In the genomic region with DNA sequence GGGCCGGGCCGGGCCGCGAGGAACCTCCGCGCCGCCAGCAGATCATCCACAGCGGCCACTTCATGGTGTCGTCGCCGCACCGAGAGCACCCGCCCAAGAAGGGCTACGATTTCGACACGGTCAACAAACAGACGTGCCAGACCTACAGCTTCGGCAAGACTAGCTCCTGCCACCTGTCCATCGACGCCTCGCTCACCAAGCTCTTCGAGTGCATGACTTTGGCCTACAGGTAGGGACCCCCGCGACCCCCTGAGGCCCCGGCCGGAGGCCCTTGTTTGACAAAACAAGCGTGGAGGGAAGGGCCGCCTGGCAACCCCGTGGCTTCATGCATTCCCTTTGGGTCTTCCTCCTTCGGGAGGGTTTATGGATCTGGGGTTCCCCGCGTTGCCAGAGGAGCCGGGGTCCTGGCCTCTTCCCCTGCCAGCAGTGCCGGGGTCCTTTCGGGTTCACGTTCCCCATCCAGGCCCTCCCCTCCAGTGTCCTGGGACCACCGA, we compare ENCODE assay signal across 8 cellular contexts. TPM values are rescaled to one million over a fixed set of nuclear protein-coding genes. Genes with fewer than 3 reads are reported as not detected.
DNase-seq lines count a peak whose midpoint lies in the region; ATAC-seq and TF ChIP-seq lines count a peak whose summit lies in the region.

No MANE protein-coding gene starts in this region.

- ATAC-seq in GM18519 (IDR thresholded peaks at IDR 0.05; ENCODE audit: low FRiP score, unreplicated experiment) (peak; percentile 2), lower lobe of right lung (no peak), thoracic aorta (ENCODE audit: insufficient number of reproducible peaks, low FRiP score, low read depth) (no peak), HG03469 (IDR thresholded peaks at IDR 0.05; ENCODE audit: unreplicated experiment) (no peak)

- TF ChIP-seq CTCF in 22Rv1 (IDR thresholded peaks at IDR 0.05) (no peak), lower lobe of right lung (IDR thresholded peaks at IDR 0.05) (no peak), thoracic aorta (IDR thresholded peaks at IDR 0.05) (no peak)

- H3K27ac ChIP-seq in 22Rv1 (peak overlapping the region; percentile 73), caudate nucleus (ENCODE audit: low read depth, low read length) (peak overlapping the region; percentile 26), lower lobe of right lung (peak overlapping the region; percentile 85), thoracic aorta (peak overlapping the region; percentile 21 to 77)

- intact Hi-C loops in lower lobe of right lung (cut with DNase I) = no loop called here

- H3K9me3 ChIP-seq in lower lobe of right lung = no peaks in the 10 kb centered on the region
- H3K9me3 ChIP-seq in thoracic aorta = no peaks in the 10 kb centered on the region

- DNase-seq in OCI-M1 (lab: John Stamatoyannopoulos, UW) (peak; percentile 51), caudate nucleus (lab: John Stamatoyannopoulos, UW) (peak in 5 of 61 donors; percentile 34 to 61 (median 42)), lower lobe of right lung (peak; percentile 67), thoracic aorta (ENCODE audit: low spot score) (no peak), cerebellum (ENCODE audit: low spot score) (no peak)

- H3K36me3 ChIP-seq in lower lobe of right lung = peaks cover 5% of the 10 kb centered on the region
- no peaks in the 10 kb centered on the region for H3K36me3 ChIP-seq in thoracic aorta

- H3K4me1 ChIP-seq in lower lobe of right lung = peaks cover 49% of the 10 kb centered on the region
- peaks cover 22 to 47% of the 10 kb centered on the region in 2 donors for H3K4me1 ChIP-seq in thoracic aorta (ENCODE audit: control insufficient read depth in 1 of 2, low read depth in 2 of 2)

- H3K27me3 ChIP-seq in lower lobe of right lung (ENCODE audit: low read depth) (no peaks in the 10 kb centered on the region), thoracic aorta (replicated peaks; ENCODE audit: insufficient read depth) (no peaks in the 10 kb centered on the region)

- H3K4me3 ChIP-seq in lower lobe of right lung (peak overlapping the region; percentile 92), thoracic aorta (peak overlapping the region; percentile 87)

RNA-seq across cellular contexts. Expression of a gene that starts 0.5 kb away (rescaled TPM):
- total RNA-seq in lower lobe of right lung (55.9 TPM), thoracic aorta (10 to 100 TPM; 35.5 to 50.3 TPM), cerebellum (18.9 TPM)

RNA-seq across cellular contexts. Expression of a gene that starts 57.4 kb away (rescaled TPM):
- 6.4 TPM for total RNA-seq in lower lobe of right lung
- total RNA-seq in thoracic aorta = 10 to 100 TPM in 1 of 2 donors, 1 to 10 TPM in 1; 9.6 to 12.9 TPM
- 38.5 TPM for total RNA-seq in cerebellum

Comparison
In these comparisons a context has a peak if more than half of its experiments do, and no peak if none do; other contexts are left out.
1. H3K27ac ChIP-seq: peak in every context shown above with its lines; median percentile 85 in lower lobe of right lung; 73 in 22Rv1; 49 in thoracic aorta; 26 in caudate nucleus.
2. DNase-seq: peak in OCI-M1 (single experiment) and lower lobe of right lung (single experiment); none in thoracic aorta (single experiment) and cerebellum (single experiment).